In genomic region chr7:23532490-23533001, GRCh38 we compare ENCODE assay signal across 7 cellular contexts. TPM values are rescaled to one million over a fixed set of nuclear protein-coding genes. Genes with fewer than 3 reads are reported as not detected.
DNase-seq lines count a peak whose midpoint lies in the region; ATAC-seq and TF ChIP-seq lines count a peak whose summit lies in the region.
"Not testable (repeated sequence)": the region's sequence is repeated elsewhere in the genome, so short reads cannot be mapped to it uniquely, and the experiment has no call there.

No MANE protein-coding gene starts in this region.

- peak overlapping the region; percentile 67 for H3K4me3 ChIP-seq in GM23338
- H3K4me3 ChIP-seq in Peyer's patch, result peak overlapping the region; percentile 70 to 97 (median 86)
- H3K4me3 ChIP-seq in right atrium auricular region, result peak overlapping the region in 1 of 2 donors; percentile 79
- H3K4me3 ChIP-seq in skin epidermis, result peak overlapping the region in 5 of 7 experiments; percentile 63 to 84 (median 79)

- not testable (repeated sequence) for H3F3A ChIP-seq in GM23338 (replicated peaks; ENCODE audit: low read depth)

- H3K9me3 ChIP-seq in Peyer's patch, right atrium auricular region: not testable (repeated sequence)

- H3K36me3 ChIP-seq in GM23338 (ENCODE audit: insufficient read depth); Peyer's patch; right atrium auricular region: not testable (repeated sequence)

- peak overlapping the region; percentile 99 for H3K27ac ChIP-seq in GM23338 (ENCODE audit: low read depth)
- H3K27ac ChIP-seq in Peyer's patch, result peak overlapping the region; percentile 91 to 97 (median 94)
- peak overlapping the region; percentile 98 for H3K27ac ChIP-seq in cingulate gyrus (ENCODE audit: low read depth, low read length)
- peak overlapping the region; percentile 99 for H3K27ac ChIP-seq in right atrium auricular region
- H3K27ac ChIP-seq in skin epidermis, result peak overlapping the region in 19 of 21 experiments; percentile 91 to 99 (median 98)

- peak overlapping the region; percentile 100 for H3K4me3 Mint-ChIP-seq in GM23338
- H3K4me3 Mint-ChIP-seq in activated T-helper 1 cell treated with anti-CD3 and anti-CD28 coated beads, Interleukin-12 subunit alpha, Interleukin-12 subunit beta, Interleukin-2, Interleukin-4 antibody, amounts not matched to agents 30 ng/mL and 10 ng/mL and 1 ng/mL, durations not matched to agents 14 hours and 24 hours and 36 hours, result peak overlapping the region; percentile 99
- H3K4me3 Mint-ChIP-seq in naive thymus-derived CD8-positive, alpha-beta T cell, result peak overlapping the region; percentile 56 to 100 (median 98)

- TF ChIP-seq POLR2A in Peyer's patch (IDR thresholded peaks at IDR 0.05), result not testable (repeated sequence)

- peaks cover 34% of the 10 kb centered on the region for H4K20me1 ChIP-seq in GM23338 (replicated peaks; ENCODE audit: insufficient read depth)

- intact Hi-C loops in activated T-helper 1 cell treated with anti-CD3 and anti-CD28 coated beads, Interleukin-12 subunit alpha, Interleukin-12 subunit beta, Interleukin-2, Interleukin-4 antibody, amounts not matched to agents 30 ng/mL and 10 ng/mL and 1 ng/mL, durations not matched to agents 14 hours and 24 hours and 36 hours (cut with micrococcal nuclease), result loop anchor here (1.0 to 10.0 kb wide), 8 partner anchors 40 to 1592 kb away; partner anchors contain the start of genes CYCS, GSDME, HYCC1 and KLHL7

- ATAC-seq in GM23338; naive thymus-derived CD8-positive, alpha-beta T cell: not testable (repeated sequence)

- not testable (repeated sequence) for H3K27me3 ChIP-seq in GM23338 (ENCODE audit: insufficient read depth); Peyer's patch; right atrium auricular region

- H3K9me3 Mint-ChIP-seq in GM23338; activated T-helper 1 cell treated with anti-CD3 and anti-CD28 coated beads, Interleukin-12 subunit alpha, Interleukin-12 subunit beta, Interleukin-2, Interleukin-4 antibody, amounts not matched to agents 30 ng/mL and 10 ng/mL and 1 ng/mL, durations not matched to agents 14 hours and 24 hours and 36 hours; naive thymus-derived CD8-positive, alpha-beta T cell: not testable (repeated sequence)

- peaks cover 40% of the 10 kb centered on the region for H3K4me1 Mint-ChIP-seq in GM23338
- H3K4me1 Mint-ChIP-seq in activated T-helper 1 cell treated with anti-CD3 and anti-CD28 coated beads, Interleukin-12 subunit alpha, Interleukin-12 subunit beta, Interleukin-2, Interleukin-4 antibody, amounts not matched to agents 30 ng/mL and 10 ng/mL and 1 ng/mL, durations not matched to agents 14 hours and 24 hours and 36 hours (ENCODE audit: low read depth), result peaks cover 35% of the 10 kb centered on the region
- peaks cover 9 to 40% (median 36%) of the 10 kb centered on the region in 4 donors for H3K4me1 Mint-ChIP-seq in naive thymus-derived CD8-positive, alpha-beta T cell

- peaks cover 43% of the 10 kb centered on the region for H3K79me2 ChIP-seq in GM23338 (replicated peaks; ENCODE audit: insufficient read depth)

- POLR2A ChIA-PET in naive thymus-derived CD8-positive, alpha-beta T cell (lab: Charles Lee), result interaction anchor here (0.6 to 1.2 kb wide), 3 partner anchors 234 to 269 kb away, joined by 3 to 5 read pairs (median 4); partner anchors contain the start of gene MALSU1

- DNase-seq in GM23338 (ENCODE audit: low spot score); Peyer's patch; activated T-helper 1 cell treated with anti-CD3 and anti-CD28 coated beads, Interleukin-12 subunit alpha, Interleukin-12 subunit beta, Interleukin-2, Interleukin-4 antibody, amounts not matched to agents 30 ng/mL and 10 ng/mL and 1 ng/mL, durations not matched to agents 14 hours and 24 hours and 36 hours (ENCODE audit: low spot score); right atrium auricular region (ENCODE audit: low spot score); naive thymus-derived CD8-positive, alpha-beta T cell: not testable (repeated sequence)

- H3K4me1 ChIP-seq in GM23338 (ENCODE audit: insufficient read depth) (peaks cover 34% of the 10 kb centered on the region), Peyer's patch (peaks cover 0 to 29% (median 4%) of the 10 kb centered on the region in 4 donors), right atrium auricular region (peaks cover 0 to 35% of the 10 kb centered on the region in 2 donors)

- H3K27ac Mint-ChIP-seq in GM23338, result peak overlapping the region; percentile 100
- peak overlapping the region; percentile 100 for H3K27ac Mint-ChIP-seq in activated T-helper 1 cell treated with anti-CD3 and anti-CD28 coated beads, Interleukin-12 subunit alpha, Interleukin-12 subunit beta, Interleukin-2, Interleukin-4 antibody, amounts not matched to agents 30 ng/mL and 10 ng/mL and 1 ng/mL, durations not matched to agents 14 hours and 24 hours and 36 hours
- H3K27ac Mint-ChIP-seq in naive thymus-derived CD8-positive, alpha-beta T cell, result peak overlapping the region; percentile 99 to 100 (median 100)

- peaks cover 23% of the 10 kb centered on the region for H3K27me3 Mint-ChIP-seq in GM23338 (ENCODE audit: insufficient read depth, low read depth, poor library complexity)
- H3K27me3 Mint-ChIP-seq in activated T-helper 1 cell treated with anti-CD3 and anti-CD28 coated beads, Interleukin-12 subunit alpha, Interleukin-12 subunit beta, Interleukin-2, Interleukin-4 antibody, amounts not matched to agents 30 ng/mL and 10 ng/mL and 1 ng/mL, durations not matched to agents 14 hours and 24 hours and 36 hours (ENCODE audit: insufficient read depth); naive thymus-derived CD8-positive, alpha-beta T cell: not testable (repeated sequence)

- TF ChIP-seq CTCF in GM23338 (conservative IDR thresholded peaks at IDR 0.05; ENCODE audit: low read depth in 2 of 2); Peyer's patch (IDR thresholded peaks at IDR 0.05); right atrium auricular region (IDR thresholded peaks at IDR 0.05): not testable (repeated sequence)

- peaks cover 33% of the 10 kb centered on the region for H3K36me3 Mint-ChIP-seq in GM23338 (ENCODE audit: low read depth)
- H3K36me3 Mint-ChIP-seq in activated T-helper 1 cell treated with anti-CD3 and anti-CD28 coated beads, Interleukin-12 subunit alpha, Interleukin-12 subunit beta, Interleukin-2, Interleukin-4 antibody, amounts not matched to agents 30 ng/mL and 10 ng/mL and 1 ng/mL, durations not matched to agents 14 hours and 24 hours and 36 hours (ENCODE audit: low read depth), result peaks cover 16% of the 10 kb centered on the region
- peaks cover 6 to 19% (median 8%) of the 10 kb centered on the region in 3 donors for H3K36me3 Mint-ChIP-seq in naive thymus-derived CD8-positive, alpha-beta T cell

- H2AFZ ChIP-seq in GM23338, result peak overlapping the region; percentile 17; the same call in 1 of the 2 replicates

- peak overlapping the region; percentile 77 for H3K4me2 ChIP-seq in GM23338

- not testable (repeated sequence) for H3K9me2 ChIP-seq in GM23338 (ENCODE audit: insufficient read depth)

RNA-seq across cellular contexts. Expression of gene TRA2A, which starts 0.8 kb away (rescaled TPM):
- total RNA-seq in GM23338 (2014; rRNA removed; shearing (Covaris generic)), result 82.6 and 118 TPM in 2 replicates
- 271 and 274 TPM in 2 replicates for polyA plus RNA-seq in GM23338 (2016; fragmentation: Nextera tagmentation; extraction: Ambion mirVana)
- 100 to 1,000 TPM in 1 of 4 donors, 10 to 100 TPM in 3; 30.5 to 108 (median 56.4) TPM for total RNA-seq in Peyer's patch
- total RNA-seq in activated T-helper 1 cell treated with anti-CD3 and anti-CD28 coated beads, Interleukin-12 subunit alpha, Interleukin-12 subunit beta, Interleukin-2, Interleukin-4 antibody, amounts not matched to agents 30 ng/mL and 10 ng/mL and 1 ng/mL, durations not matched to agents 14 hours and 24 hours and 36 hours, result 98.6 and 103 TPM in 2 replicates
- 10 to 100 TPM; 16.0 to 26.7 TPM for total RNA-seq in right atrium auricular region
- total RNA-seq in naive thymus-derived CD8-positive, alpha-beta T cell, result 100 to 1,000 TPM; 155 to 157 TPM
- 10 to 100 TPM; 33.7 to 57.7 (median 54.7) TPM for polyA plus RNA-seq in naive thymus-derived CD8-positive, alpha-beta T cell
